13 cellular contexts compared by ENCODE assay signal in the genomic region with DNA sequence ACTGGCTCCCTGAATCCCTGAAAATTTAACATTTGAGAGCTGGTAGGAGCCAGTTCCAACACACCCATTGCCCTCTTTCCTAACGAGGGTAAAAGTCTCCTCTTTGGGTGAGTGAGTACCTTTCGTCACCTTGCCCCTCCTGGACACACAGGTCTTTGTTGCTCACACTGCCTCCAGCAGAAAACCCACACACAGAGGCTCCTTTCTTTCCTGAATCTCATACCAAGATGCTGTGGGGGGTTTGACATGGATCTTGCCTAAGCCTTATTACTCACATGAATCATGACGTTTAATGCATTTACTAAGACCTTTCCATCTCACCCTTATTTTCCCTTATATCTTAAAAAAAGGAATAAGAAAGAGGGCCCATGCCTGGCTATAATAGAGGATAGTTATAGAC. TPM values are rescaled to one million over a fixed set of nuclear protein-coding genes. Genes with fewer than 3 reads are reported as not detected.
DNase-seq lines count a peak whose midpoint lies in the region; TF ChIP-seq lines count a peak whose summit lies in the region.
"Had no signal": no experiment of that assay in that cellular context is flagged by ENCODE, and none has a peak within 500 bp of the region (broad histone marks: within the 10 kb centered on the region; RNA-seq: fewer than 3 reads in every experiment).

No MANE protein-coding gene starts in this region.

- peak overlapping the region; percentile 60 to 75 for H3K27ac ChIP-seq in prostate gland

- H3K27me3 ChIP-seq in prostate gland (replicated peaks; ENCODE audit: insufficient read depth), result no peaks in the 10 kb centered on the region
- H3K27me3 ChIP-seq: upper lobe of left lung had no signal

- H3K4me1 ChIP-seq in prostate gland (replicated peaks), result peaks cover 6% of the 10 kb centered on the region

- intact Hi-C loops in prostate gland (cut with DNase I), result loop anchor here (10.0 kb wide), 1 partner anchor 346 kb away; no protein-coding TSS in a partner anchor

- WGBS in prostate gland, result 64% methylated on average over 3 of the region's 3 CpGs

- TF ChIP-seq CTCF in AG10803 (conservative IDR thresholded peaks at IDR 0.05; ENCODE audit: low read length) (no peak), foreskin fibroblast (IDR thresholded peaks at IDR 0.05; ENCODE audit: low read depth, low read length) (no peak), prostate gland (IDR thresholded peaks at IDR 0.05) (no peak)

- DNase-seq in AG10803 (ENCODE audit: low read depth), result peak; percentile 56
- DNase-seq in amniotic epithelial cell (ENCODE audit: low read depth), result peak; percentile 87
- DNase-seq in foreskin fibroblast, result peak; percentile 53 to 69
- no peak for DNase-seq in prostate gland (ENCODE audit: low spot score)
- no peak for DNase-seq in activated CD4-positive, alpha-beta T cell treated with anti-CD3 and anti-CD28 coated beads, Interleukin-2, amount 50 U/mL, for 1 hour
- no peak for DNase-seq in activated CD4-positive, CD25-positive, alpha-beta regulatory T cell treated with anti-CD3 and anti-CD28 coated beads, Interleukin-2, amount 50 U/mL, for 72 hours
- no peak for DNase-seq in NCI-H446 (lab: John Stamatoyannopoulos, UW)
- DNase-seq in NK-92 (lab: John Stamatoyannopoulos, UW; ENCODE audit: unreplicated experiment), result no peak
- DNase-seq: activated T-cell treated with anti-CD3 and anti-CD28 coated beads, Interleukin-2, amount 50 U/mL, for 1 hour; central memory CD4-positive, alpha-beta T cell; NCI-H1694 treated with DMSO at 0.1 percent for 48 hours had no signal

- no peaks in the 10 kb centered on the region for H3K36me3 ChIP-seq in prostate gland
- H3K36me3 ChIP-seq: upper lobe of left lung had no signal

- TF ChIP-seq POLR2A in prostate gland (IDR thresholded peaks at IDR 0.05), result no peak

- no peaks in the 10 kb centered on the region for H3K9me3 ChIP-seq in prostate gland
- H3K9me3 ChIP-seq: upper lobe of left lung had no signal

- no peak overlapping the region for H3K4me3 ChIP-seq in AG10803 (ENCODE audit: low read length)
- no peak overlapping the region for H3K4me3 ChIP-seq in foreskin fibroblast (ENCODE audit: low read depth in 1 of 2, low read length in 2 of 2)
- no peak overlapping the region for H3K4me3 ChIP-seq in prostate gland
- H3K4me3 ChIP-seq: upper lobe of left lung had no signal

RNA-seq across cellular contexts. Expression of a gene that starts 53.0 kb away (rescaled TPM):
- total RNA-seq in prostate gland, result 10 to 100 TPM; 38.4 to 55.1 TPM
- total RNA-seq: B cell had no signal

Comparison
In these comparisons a context has a peak if more than half of its experiments do, and no peak if none do; other contexts are left out.
1. DNase-seq: peak in AG10803 (single experiment), amniotic epithelial cell (single experiment) and foreskin fibroblast (2 of 2); none in prostate gland (single experiment), activated CD4-positive, alpha-beta T cell treated with anti-CD3 and anti-CD28 coated beads, Interleukin-2, amount 50 U/mL, for 1 hour (single experiment), activated CD4-positive, CD25-positive, alpha-beta regulatory T cell treated with anti-CD3 and anti-CD28 coated beads, Interleukin-2, amount 50 U/mL, for 72 hours (single experiment), NCI-H446 (0 of 2) and NK-92 (single experiment).